In the genomic region with DNA sequence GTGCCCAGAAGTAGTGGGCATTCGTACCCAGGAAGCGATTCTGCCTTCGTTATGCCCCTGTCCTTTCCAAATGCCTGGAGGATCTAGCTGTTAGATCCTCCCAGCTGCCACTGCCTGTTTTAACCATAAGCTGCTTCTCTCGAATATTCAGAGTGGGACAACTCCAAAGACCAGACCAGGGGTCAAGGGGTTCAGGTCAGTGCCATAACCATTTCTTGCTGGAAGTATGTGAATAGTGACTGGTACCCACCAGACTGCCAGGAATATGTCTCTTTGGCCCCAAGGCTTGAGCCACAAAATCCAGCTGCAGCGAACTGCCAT, we compare ENCODE assay signal across 8 cellular contexts. TPM values are rescaled to one million over a fixed set of nuclear protein-coding genes. Genes with fewer than 3 reads are reported as not detected.
DNase-seq lines count a peak whose midpoint lies in the region; ATAC-seq and TF ChIP-seq lines count a peak whose summit lies in the region.

No MANE protein-coding gene starts in this region.

- POLR2A ChIA-PET in activated CD8-positive, alpha-beta T cell treated with anti-CD3 and anti-CD28 coated beads, Interleukin-2, amount 10 ng/mL, durations not matched to agents 7 days and 5 days (lab: Charles Lee) = interaction anchor here (0.8 to 2.3 kb wide), 6 partner anchors 16 to 169 kb away, joined by 3 to 19 read pairs (median 6); a partner anchor contains a TSS

- CTCF ChIA-PET in activated CD8-positive, alpha-beta T cell treated with anti-CD3 and anti-CD28 coated beads, Interleukin-2, amount 10 ng/mL, durations not matched to agents 7 days and 5 days (lab: Charles Lee) = interaction anchor here (0.8 to 5.0 kb wide), 41 partner anchors 10 to 303 kb away, joined by 3 to 51 read pairs (median 5); a partner anchor contains a TSS

- H3K9me3 ChIP-seq in iPS DF 6.9 (ENCODE audit: control insufficient read depth, insufficient read depth, low read length) = no peaks in the 10 kb centered on the region
- no peaks in the 10 kb centered on the region for H3K9me3 ChIP-seq in spleen

- peaks cover 25% of the 10 kb centered on the region for H3K4me1 Mint-ChIP-seq in activated CD8-positive, alpha-beta T cell treated with anti-CD3 and anti-CD28 coated beads, Interleukin-2, amount 10 ng/mL, durations not matched to agents 7 days and 5 days (ENCODE audit: low read depth)

- H3K4me3 ChIP-seq in HFF-Myc (replicated peaks; ENCODE audit: low read depth, low read length) = peak overlapping the region; percentile 99
- peak overlapping the region; percentile 93; the same call in 1 of the 2 replicates for H3K4me3 ChIP-seq in iPS DF 6.9 (ENCODE audit: low read length)
- peak overlapping the region; percentile 77 to 100 (median 98) for H3K4me3 ChIP-seq in spleen

- peaks cover 2% of the 10 kb centered on the region; the same call in 1 of the 2 replicates for H3K4me1 ChIP-seq in iPS DF 6.9 (ENCODE audit: control insufficient read depth, insufficient read depth, low read length)
- peaks cover 29 to 50% (median 43%) of the 10 kb centered on the region in 6 donors for H3K4me1 ChIP-seq in spleen

- peak overlapping the region; percentile 91 for H3K4me3 Mint-ChIP-seq in activated CD8-positive, alpha-beta T cell treated with anti-CD3 and anti-CD28 coated beads, Interleukin-2, amount 10 ng/mL, durations not matched to agents 7 days and 5 days

- H3K36me3 Mint-ChIP-seq in activated CD8-positive, alpha-beta T cell treated with anti-CD3 and anti-CD28 coated beads, Interleukin-2, amount 10 ng/mL, durations not matched to agents 7 days and 5 days (ENCODE audit: low read depth) = peaks cover 31% of the 10 kb centered on the region

- intact Hi-C loops in spleen (cut with DNase I; ENCODE audit: low total_unique reads) = no loop called here

- H3K27ac Mint-ChIP-seq in activated CD8-positive, alpha-beta T cell treated with anti-CD3 and anti-CD28 coated beads, Interleukin-2, amount 10 ng/mL, durations not matched to agents 7 days and 5 days = peak overlapping the region; percentile 96

- WGBS in iPS DF 6.9 (ENCODE audit: insufficient coverage, insufficient read length) = no CpG with 5 or more reads among the region's 5 CpGs
- 24 to 32% (median 27%) methylated on average over 5 of the region's 5 CpGs for WGBS in spleen, 5 donors

- H3K9me3 Mint-ChIP-seq in activated CD8-positive, alpha-beta T cell treated with anti-CD3 and anti-CD28 coated beads, Interleukin-2, amount 10 ng/mL, durations not matched to agents 7 days and 5 days (ENCODE audit: insufficient read depth) = no peaks in the 10 kb centered on the region

- no peak for TF ChIP-seq POLR2A in spleen (IDR thresholded peaks at IDR 0.05)

- no peak for ATAC-seq in activated CD8-positive, alpha-beta T cell treated with anti-CD3 and anti-CD28 coated beads, Interleukin-2, amount 10 ng/mL, durations not matched to agents 7 days and 5 days
- no peak for ATAC-seq in GM18867 (IDR thresholded peaks at IDR 0.05; ENCODE audit: unreplicated experiment)

- DNase-seq in HFF-Myc (ENCODE audit: extremely low read depth, low read depth) (no peak), iPS DF 6.9 (ENCODE audit: low read depth, low spot score) (no peak), spleen (no peak), globus pallidus (ENCODE audit: low spot score) (no peak), RKO (ENCODE audit: low spot score) (no peak)
- DNase-seq in activated CD8-positive, alpha-beta T cell treated with anti-CD3 and anti-CD28 coated beads, Interleukin-2, amount 10 ng/mL, durations not matched to agents 7 days and 5 days = no peak
- no peak for DNase-seq in effector CD8-positive, alpha-beta T cell (lab: John Stamatoyannopoulos, UW)

- no peaks in the 10 kb centered on the region for H3K27me3 ChIP-seq in iPS DF 6.9 (ENCODE audit: control insufficient read depth, insufficient read depth, low read length)
- H3K27me3 ChIP-seq in spleen (replicated peaks in 1 of 7) = no peaks in the 10 kb centered on the region

- no peaks in the 10 kb centered on the region for H3K27me3 Mint-ChIP-seq in activated CD8-positive, alpha-beta T cell treated with anti-CD3 and anti-CD28 coated beads, Interleukin-2, amount 10 ng/mL, durations not matched to agents 7 days and 5 days (ENCODE audit: low read depth)

- TF ChIP-seq CTCF in HFF-Myc (IDR thresholded peaks at IDR 0.05; ENCODE audit: low read depth, low read length, missing control alignments) (no peak), spleen (IDR thresholded peaks at IDR 0.05 in 8 of 11, conservative IDR thresholded peaks at IDR 0.05 in 3 of 11) (peak in 7 of 11 experiments; percentile 11 to 58 (median 33))

- H3K36me3 ChIP-seq in iPS DF 6.9 (ENCODE audit: control insufficient read depth, insufficient read depth, low read length) = peaks cover 6% of the 10 kb centered on the region; the same call in 1 of the 2 replicates
- peaks cover 2 to 68% (median 56%) of the 10 kb centered on the region in 6 donors for H3K36me3 ChIP-seq in spleen

- H3K27ac ChIP-seq in iPS DF 6.9 (ENCODE audit: low read length) (no peak overlapping the region), spleen (peak overlapping the region; percentile 85 to 98 (median 92))

RNA-seq across cellular contexts. Expression of a gene that starts 0.9 kb away (rescaled TPM):
- total RNA-seq in activated CD8-positive, alpha-beta T cell treated with anti-CD3 and anti-CD28 coated beads, Interleukin-2, amount 10 ng/mL, durations not matched to agents 7 days and 5 days = 10 to 100 TPM; 22.4 to 27.7 TPM
- total RNA-seq in spleen = 10 to 100 TPM in 6 of 7 donors, 1 to 10 TPM in 1; 9.3 to 49.8 (median 26.6) TPM
- polyA plus RNA-seq in spleen = 1 to 10 TPM; 1.3 to 3.1 (median 1.5) TPM

RNA-seq across cellular contexts. Expression of a gene that starts 52.3 kb away (rescaled TPM):
- 10 to 100 TPM; 17.1 to 17.3 TPM for total RNA-seq in activated CD8-positive, alpha-beta T cell treated with anti-CD3 and anti-CD28 coated beads, Interleukin-2, amount 10 ng/mL, durations not matched to agents 7 days and 5 days
- 10 to 100 TPM in 5 of 7 donors, 1 to 10 TPM in 2; 8.0 to 13.4 (median 10.9) TPM for total RNA-seq in spleen
- 10 to 100 TPM in 1 of 3 donors, 1 to 10 TPM in 2; 7.5 to 12.2 (median 9.9) TPM for polyA plus RNA-seq in spleen

RNA-seq across cellular contexts. Expression of a gene that starts 52.7 kb away (rescaled TPM):
- 10 to 100 TPM; 19.1 to 22.2 TPM for total RNA-seq in activated CD8-positive, alpha-beta T cell treated with anti-CD3 and anti-CD28 coated beads, Interleukin-2, amount 10 ng/mL, durations not matched to agents 7 days and 5 days
- total RNA-seq in spleen = 10 to 100 TPM; 15.9 to 31.1 (median 19.5) TPM
- polyA plus RNA-seq in spleen = 10 to 100 TPM; 18.1 to 38.5 (median 23.1) TPM
